8 cellular contexts compared by ENCODE assay signal in genomic region chrX:50579955-50580354, GRCh38.
DNase-seq lines count a peak whose midpoint lies in the region; ATAC-seq lines count a peak whose summit lies in the region.

No MANE protein-coding gene starts in this region.

- H3K36me3 ChIP-seq in adipocyte (ENCODE audit: control insufficient read depth, insufficient read depth, low read length, severe bottlenecking), result no peaks in the 10 kb centered on the region

- DNase-seq in A172 (ENCODE audit: low spot score) (peak; percentile 24), EH (ENCODE audit: low read depth) (peak; percentile 47), NCI-H748 treated with DMSO at 0.1 percent for 48 hours (lab: John Stamatoyannopoulos, UW) (peak; percentile 3), adipocyte (ENCODE audit: low read depth) (peak; percentile 65), iPS-NIHi7 (ENCODE audit: extremely low spot score) (peak; percentile 69)
- peak; percentile 35 for DNase-seq in stimulated activated CD4-positive, alpha-beta T cell treated with anti-CD3 and anti-CD28 coated beads, Interleukin-4, amount 100 ng/mL, for 24 hours

- ATAC-seq in HG02852 (IDR thresholded peaks at IDR 0.05; ENCODE audit: unreplicated experiment) (peak; percentile 79), GM19467 (IDR thresholded peaks at IDR 0.05; ENCODE audit: unreplicated experiment) (no peak)

- no peaks in the 10 kb centered on the region for H3K4me1 ChIP-seq in adipocyte (ENCODE audit: control insufficient read depth, insufficient read depth, low read length)

- H3K9me3 ChIP-seq in adipocyte (ENCODE audit: control insufficient read depth, low read length), result peaks cover 12% of the 10 kb centered on the region

- H3K27me3 ChIP-seq in adipocyte (replicated peaks; ENCODE audit: control insufficient read depth, insufficient read depth, low read length), result peaks cover 36% of the 10 kb centered on the region

- no peak overlapping the region for H3K9ac ChIP-seq in adipocyte (ENCODE audit: low read length)

- no peak overlapping the region for H3K4me3 ChIP-seq in adipocyte (ENCODE audit: low read length)

Comparison
In these comparisons a context has a peak if more than half of its experiments do, and no peak if none do; other contexts are left out.
1. DNase-seq: peak in every context shown above with its lines; median percentile 69 in iPS-NIHi7; 65 in adipocyte; 47 in EH; 35 in stimulated activated CD4-positive, alpha-beta T cell treated with anti-CD3 and anti-CD28 coated beads, Interleukin-4, amount 100 ng/mL, for 24 hours; 24 in A172; 3 in NCI-H748 treated with DMSO at 0.1 percent for 48 hours.